ENCODE assay signal across 26 cellular contexts in the genomic region with DNA sequence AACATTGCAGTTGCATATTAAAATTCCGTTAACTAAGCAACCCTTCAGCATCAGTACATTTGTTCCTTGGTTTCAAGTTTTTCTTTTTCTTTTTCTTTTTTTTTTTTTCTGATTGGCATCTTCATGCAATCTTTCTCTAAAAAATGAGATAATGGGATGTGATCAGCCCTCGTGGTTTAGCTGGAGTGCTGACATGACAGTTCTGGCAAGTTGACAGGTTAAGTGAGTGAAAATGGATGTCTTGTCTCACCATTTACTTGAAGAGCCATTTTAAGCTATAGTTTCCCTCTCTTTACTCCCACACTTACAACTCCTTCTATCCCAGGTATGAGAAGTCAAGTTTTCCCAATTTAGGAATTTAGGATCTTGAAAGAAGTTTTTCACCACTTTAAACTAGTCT.
"Had no signal": no experiment of that assay in that cellular context is flagged by ENCODE, and none has a peak within 500 bp of the region (broad histone marks: within the 10 kb centered on the region; RNA-seq: fewer than 3 reads in every experiment).

No MANE protein-coding gene starts in this region.

- H3K9me3 ChIP-seq: gastrocnemius medialis, neutrophil, pancreas, suprapubic skin, transverse colon, upper lobe of right lung, uterus had no signal

- H3K36me3 ChIP-seq: gastrocnemius medialis, neutrophil, pancreas, suprapubic skin, transverse colon, upper lobe of right lung, uterus had no signal

- ATAC-seq: esophagus mucosa; gastrocnemius medialis; left lobe of liver; natural killer cell; pancreas; sciatic nerve; stimulated activated naive CD8-positive, alpha-beta T cell treated with anti-CD3 and anti-CD28 coated beads, Interleukin-15, amount 100 ng/mL, for 72 hours; upper lobe of right lung had no signal

- H3K36me3 Mint-ChIP-seq: memory B cell, natural killer cell had no signal

- H3K4me1 ChIP-seq: gastrocnemius medialis, pancreas, transverse colon, upper lobe of right lung, uterus had no signal

- H3K4me1 Mint-ChIP-seq: memory B cell; natural killer cell; stimulated activated naive CD8-positive, alpha-beta T cell treated with anti-CD3 and anti-CD28 coated beads, Interleukin-15, amount 100 ng/mL, for 72 hours had no signal

- DNase-seq: effector CD8-positive, alpha-beta T cell; endodermal cell; foreskin fibroblast; gastrocnemius medialis; natural killer cell; pancreas; stimulated activated CD4-positive, alpha-beta T cell treated with anti-CD3 and anti-CD28 coated beads, Interleukin-12 subunit alpha, Interleukin-12 subunit beta, amount 100 ng/mL, for 4 hours; stimulated activated CD4-positive, alpha-beta T cell treated with anti-CD3 and anti-CD28 coated beads, Interleukin-1b, Interleukin-23, amount 100 ng/mL, for 48 hours; stimulated activated CD4-positive, alpha-beta T cell treated with anti-CD3 and anti-CD28 coated beads, Interleukin-4, amount 100 ng/mL, for 1 hour; stimulated activated CD8-positive, alpha-beta memory T cell treated with anti-CD3 and anti-CD28 coated beads, Interleukin-4, amount 100 ng/mL, for 48 hours; stimulated activated naive CD4-positive, alpha-beta T cell; stimulated activated naive CD8-positive, alpha-beta T cell treated with anti-CD3 and anti-CD28 coated beads, Interleukin-15, amount 100 ng/mL, for 72 hours; transverse colon; upper lobe of right lung; uterus had no signal

- H3K4me3 Mint-ChIP-seq: dendritic cell treated with granulocyte-macrophage colony-stimulating factor and Interleukin-4, amounts not matched to agents 40 ng/mL and 50 ng/mL, for 4 days; endodermal cell; memory B cell; natural killer cell; neural crest cell; stimulated activated naive CD8-positive, alpha-beta T cell treated with anti-CD3 and anti-CD28 coated beads, Interleukin-15, amount 100 ng/mL, for 72 hours had no signal

- H3K4me3 ChIP-seq: gastrocnemius medialis, lung, pancreas, smooth muscle cell, suprapubic skin, transverse colon, upper lobe of right lung, uterus had no signal

- H3K27ac ChIP-seq: epithelial cell of prostate, gastrocnemius medialis, neutrophil, pancreas, suprapubic skin, transverse colon, upper lobe of right lung, uterus had no signal

- H3K27me3 Mint-ChIP-seq: dendritic cell treated with granulocyte-macrophage colony-stimulating factor and Interleukin-4, amounts not matched to agents 40 ng/mL and 50 ng/mL, for 4 days; memory B cell; stimulated activated naive CD8-positive, alpha-beta T cell treated with anti-CD3 and anti-CD28 coated beads, Interleukin-15, amount 100 ng/mL, for 72 hours had no signal

- H3K27ac Mint-ChIP-seq: dendritic cell treated with granulocyte-macrophage colony-stimulating factor and Interleukin-4, amounts not matched to agents 40 ng/mL and 50 ng/mL, for 4 days; endodermal cell; memory B cell; natural killer cell; stimulated activated naive CD8-positive, alpha-beta T cell treated with anti-CD3 and anti-CD28 coated beads, Interleukin-15, amount 100 ng/mL, for 72 hours had no signal

- H3K27me3 ChIP-seq: gastrocnemius medialis, neutrophil, pancreas, suprapubic skin, transverse colon, upper lobe of right lung, uterus had no signal

- H3K4me2 ChIP-seq: smooth muscle cell had no signal
